Comparison of ENCODE assay signal across 8 cellular contexts in the genomic region with DNA sequence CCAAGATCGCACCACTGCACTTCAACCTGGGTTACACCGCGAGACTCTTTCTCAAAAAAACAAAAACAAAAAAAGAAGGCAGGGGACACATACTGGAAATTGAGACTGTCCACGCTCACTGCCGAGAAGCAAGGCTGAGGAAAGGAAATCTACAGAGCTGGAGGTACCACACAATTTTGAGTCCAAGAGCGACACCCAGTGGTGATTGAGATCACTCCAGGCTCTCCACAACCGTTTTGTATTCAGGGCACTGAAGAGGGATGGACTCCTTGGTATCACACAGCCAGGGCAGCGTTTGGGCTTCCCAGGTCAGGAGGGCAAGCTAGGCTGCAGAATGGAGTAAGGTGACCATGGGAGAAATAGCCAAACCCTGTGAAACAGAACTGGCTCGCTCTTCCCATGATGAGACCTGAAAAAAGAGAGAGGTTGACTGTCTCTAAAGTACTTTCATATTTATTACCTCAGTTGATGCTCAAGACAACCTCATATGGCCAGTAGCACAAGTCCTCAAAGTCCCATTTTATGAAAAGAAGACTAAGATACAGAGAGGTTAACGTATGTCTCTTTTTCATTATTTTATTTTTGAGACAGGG.
DNase-seq lines count a peak whose midpoint lies in the region; ATAC-seq and TF ChIP-seq lines count a peak whose summit lies in the region.

No MANE protein-coding gene starts in this region.

- 21% methylated on average over 10 of the region's 10 CpGs for WGBS in prostate gland

- CTCF ChIA-PET in CD4-positive, alpha-beta T cell (lab: Charles Lee), result interaction anchor here (0.8 kb wide), 2 partner anchors 10 to 77 kb away, joined by 3 read pairs; no protein-coding TSS in a partner anchor

- H3K9me3 Mint-ChIP-seq in CD4-positive, alpha-beta T cell, result no peaks in the 10 kb centered on the region
- H3K9me3 Mint-ChIP-seq in glutamatergic neuron (ENCODE audit: unreplicated experiment), result no peaks in the 10 kb centered on the region

- H3K9me3 ChIP-seq in CD4-positive, alpha-beta T cell (ENCODE audit: control insufficient read depth, low read length), result no peaks in the 10 kb centered on the region
- H3K9me3 ChIP-seq in prostate gland, result no peaks in the 10 kb centered on the region

- no peak overlapping the region for H3K4me3 ChIP-seq in prostate gland

- no peaks in the 10 kb centered on the region for H3K36me3 ChIP-seq in prostate gland

- peaks cover 45% of the 10 kb centered on the region for H3K27me3 Mint-ChIP-seq in CD4-positive, alpha-beta T cell
- H3K27me3 Mint-ChIP-seq in glutamatergic neuron (ENCODE audit: unreplicated experiment), result peaks cover 3% of the 10 kb centered on the region

- no peak overlapping the region for H3K4me3 Mint-ChIP-seq in CD4-positive, alpha-beta T cell
- no peak overlapping the region for H3K4me3 Mint-ChIP-seq in glutamatergic neuron (ENCODE audit: unreplicated experiment)

- ATAC-seq in CD4-positive, alpha-beta T cell (ENCODE audit: poor library complexity), result peak; percentile 71
- peak; percentile 70 for ATAC-seq in GM21717 (IDR thresholded peaks at IDR 0.05; ENCODE audit: unreplicated experiment)
- ATAC-seq in HG03565 (IDR thresholded peaks at IDR 0.05; ENCODE audit: unreplicated experiment), result no peak

- no peak overlapping the region for H3K27ac ChIP-seq in CD4-positive, alpha-beta T cell (ENCODE audit: low read depth, low read length)
- H3K27ac ChIP-seq in prostate gland, result no peak overlapping the region

- intact Hi-C loops in CD4-positive, alpha-beta T cell (cut with DNase I, micrococcal nuclease), result loop anchor here (2.0 to 10.0 kb wide), 5 partner anchors 150 to 1250 kb away; partner anchors contain the start of gene ALK (in 1 of the 2)
- intact Hi-C loops in prostate gland (cut with DNase I), result no loop called here

- H3K4me1 Mint-ChIP-seq in CD4-positive, alpha-beta T cell (ENCODE audit: low read depth), result no peaks in the 10 kb centered on the region
- H3K4me1 Mint-ChIP-seq in glutamatergic neuron (ENCODE audit: low read depth, unreplicated experiment), result no peaks in the 10 kb centered on the region

- no peak for TF ChIP-seq POLR2A in prostate gland (IDR thresholded peaks at IDR 0.05)

- no peaks in the 10 kb centered on the region for H3K36me3 Mint-ChIP-seq in CD4-positive, alpha-beta T cell (ENCODE audit: low read depth)
- H3K36me3 Mint-ChIP-seq in glutamatergic neuron (ENCODE audit: unreplicated experiment), result no peaks in the 10 kb centered on the region

- POLR2A ChIA-PET in CD4-positive, alpha-beta T cell (lab: Charles Lee), result no interaction called here

- peaks cover 17% of the 10 kb centered on the region for H3K27me3 ChIP-seq in CD4-positive, alpha-beta T cell (ENCODE audit: control insufficient read depth, insufficient read depth, low read length)
- H3K27me3 ChIP-seq in prostate gland (replicated peaks; ENCODE audit: insufficient read depth), result no peaks in the 10 kb centered on the region

- peak; percentile 58 for TF ChIP-seq CTCF in CD4-positive, alpha-beta T cell (IDR thresholded peaks at IDR 0.05)
- TF ChIP-seq CTCF in glutamatergic neuron (IDR thresholded peaks at IDR 0.05; ENCODE audit: partially characterized antibody, unreplicated experiment) (peak; percentile 77), prostate gland (IDR thresholded peaks at IDR 0.05) (peak in 3 of 4 experiments; percentile 43 to 58 (median 54))

- DNase-seq in CD4-positive, alpha-beta T cell, result peak; percentile 17 to 49 (median 42)
- DNase-seq in NCI-H1105 treated with DMSO at 0.1 percent for 48 hours (lab: John Stamatoyannopoulos, UW) (peak; percentile 51), SK-N-DZ (ENCODE audit: low spot score) (peak; percentile 87), glutamatergic neuron (peak; percentile 78), prostate gland (ENCODE audit: low spot score) (peak; percentile 49)
- peak; percentile 51 for DNase-seq in activated naive CD4-positive, alpha-beta T cell treated with anti-CD3 and anti-CD28 coated beads, Interleukin-2, amount 50 U/mL, for 16 hours

- no peak overlapping the region for H3K27ac Mint-ChIP-seq in CD4-positive, alpha-beta T cell
- no peak overlapping the region for H3K27ac Mint-ChIP-seq in glutamatergic neuron (ENCODE audit: unreplicated experiment)

- H3K4me1 ChIP-seq in prostate gland (replicated peaks), result no peaks in the 10 kb centered on the region
